Comparison of ENCODE assay signal across 1 cellular context in the genomic region with DNA sequence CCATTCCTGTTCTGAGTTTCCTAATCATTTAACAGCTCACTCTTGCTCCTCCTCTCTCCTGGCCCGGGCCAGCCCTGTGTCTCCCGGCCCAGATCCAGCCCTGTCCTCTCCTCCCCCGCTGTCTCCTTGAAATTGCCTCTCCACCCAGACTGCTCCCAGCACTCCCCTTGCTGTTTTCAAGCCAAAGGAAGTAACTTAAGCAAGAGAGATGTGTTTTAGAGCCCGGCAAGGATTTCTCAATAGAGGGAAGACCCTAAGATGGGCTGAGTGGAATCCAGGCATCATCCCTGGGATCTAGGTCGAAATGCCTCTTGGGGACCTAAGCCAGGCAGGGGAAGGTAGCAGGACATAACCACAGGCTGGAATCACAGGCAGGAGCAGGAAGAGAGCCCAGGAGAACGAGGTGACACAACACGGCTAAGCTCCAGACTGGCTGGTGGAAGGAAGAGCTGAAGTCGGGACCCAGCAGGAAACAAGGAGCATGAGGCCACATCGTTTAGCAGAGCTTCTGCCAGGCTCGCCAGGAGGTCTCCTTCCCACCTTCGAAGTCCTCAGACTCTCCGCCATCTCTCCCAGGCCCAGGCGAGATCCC.
TF ChIP-seq lines count a peak whose summit lies in the region.

No MANE protein-coding gene starts in this region.

TF ChIP-seq in HepG2, 621 proteins besides CTCF, POLR2A, EP300 and RAD21:
- peak; percentile 57; the same call in 1 of the 2 replicates for TF ChIP-seq ZNF605 (CRISPR knock-in tag; IDR thresholded peaks at IDR 0.05)
- TF ChIP-seq, protein P1, sequence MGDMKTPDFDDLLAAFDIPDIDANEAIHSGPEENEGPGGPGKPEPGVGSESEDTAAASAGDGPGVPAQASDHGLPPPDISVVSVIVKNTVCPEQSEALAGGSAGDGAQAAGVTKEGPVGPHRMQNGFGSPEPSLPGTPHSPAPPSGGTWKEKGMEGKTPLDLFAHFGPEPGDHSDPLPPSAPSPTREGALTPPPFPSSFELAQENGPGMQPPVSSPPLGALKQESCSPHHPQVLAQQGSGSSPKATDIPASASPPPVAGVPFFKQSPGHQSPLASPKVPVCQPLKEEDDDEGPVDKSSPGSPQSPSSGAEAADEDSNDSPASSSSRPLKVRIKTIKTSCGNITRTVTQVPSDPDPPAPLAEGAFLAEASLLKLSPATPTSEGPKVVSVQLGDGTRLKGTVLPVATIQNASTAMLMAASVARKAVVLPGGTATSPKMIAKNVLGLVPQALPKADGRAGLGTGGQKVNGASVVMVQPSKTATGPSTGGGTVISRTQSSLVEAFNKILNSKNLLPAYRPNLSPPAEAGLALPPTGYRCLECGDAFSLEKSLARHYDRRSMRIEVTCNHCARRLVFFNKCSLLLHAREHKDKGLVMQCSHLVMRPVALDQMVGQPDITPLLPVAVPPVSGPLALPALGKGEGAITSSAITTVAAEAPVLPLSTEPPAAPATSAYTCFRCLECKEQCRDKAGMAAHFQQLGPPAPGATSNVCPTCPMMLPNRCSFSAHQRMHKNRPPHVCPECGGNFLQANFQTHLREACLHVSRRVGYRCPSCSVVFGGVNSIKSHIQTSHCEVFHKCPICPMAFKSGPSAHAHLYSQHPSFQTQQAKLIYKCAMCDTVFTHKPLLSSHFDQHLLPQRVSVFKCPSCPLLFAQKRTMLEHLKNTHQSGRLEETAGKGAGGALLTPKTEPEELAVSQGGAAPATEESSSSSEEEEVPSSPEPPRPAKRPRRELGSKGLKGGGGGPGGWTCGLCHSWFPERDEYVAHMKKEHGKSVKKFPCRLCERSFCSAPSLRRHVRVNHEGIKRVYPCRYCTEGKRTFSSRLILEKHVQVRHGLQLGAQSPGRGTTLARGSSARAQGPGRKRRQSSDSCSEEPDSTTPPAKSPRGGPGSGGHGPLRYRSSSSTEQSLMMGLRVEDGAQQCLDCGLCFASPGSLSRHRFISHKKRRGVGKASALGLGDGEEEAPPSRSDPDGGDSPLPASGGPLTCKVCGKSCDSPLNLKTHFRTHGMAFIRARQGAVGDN (CRISPR knock-in tag; IDR thresholded peaks at IDR 0.05): peak; percentile 67
- TF ChIP-seq, protein P2, sequence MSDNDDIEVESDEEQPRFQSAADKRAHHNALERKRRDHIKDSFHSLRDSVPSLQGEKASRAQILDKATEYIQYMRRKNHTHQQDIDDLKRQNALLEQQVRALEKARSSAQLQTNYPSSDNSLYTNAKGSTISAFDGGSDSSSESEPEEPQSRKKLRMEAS (IDR thresholded peaks at IDR 0.05): 0 out of 2 replicates have a peak, but pooled peaks have one; percentile 26
- TF ChIP-seq SIX1 (CRISPR knock-in tag; IDR thresholded peaks at IDR 0.05; ENCODE audit: borderline replicate concordance): 0 out of 2 replicates have a peak, but pooled peaks have one; percentile 1
- no peak for TF ChIP-seq ZNF737 (CRISPR knock-in tag; IDR thresholded peaks at IDR 0.05; ENCODE audit: borderline replicate concordance)
- TF ChIP-seq, protein P3, sequence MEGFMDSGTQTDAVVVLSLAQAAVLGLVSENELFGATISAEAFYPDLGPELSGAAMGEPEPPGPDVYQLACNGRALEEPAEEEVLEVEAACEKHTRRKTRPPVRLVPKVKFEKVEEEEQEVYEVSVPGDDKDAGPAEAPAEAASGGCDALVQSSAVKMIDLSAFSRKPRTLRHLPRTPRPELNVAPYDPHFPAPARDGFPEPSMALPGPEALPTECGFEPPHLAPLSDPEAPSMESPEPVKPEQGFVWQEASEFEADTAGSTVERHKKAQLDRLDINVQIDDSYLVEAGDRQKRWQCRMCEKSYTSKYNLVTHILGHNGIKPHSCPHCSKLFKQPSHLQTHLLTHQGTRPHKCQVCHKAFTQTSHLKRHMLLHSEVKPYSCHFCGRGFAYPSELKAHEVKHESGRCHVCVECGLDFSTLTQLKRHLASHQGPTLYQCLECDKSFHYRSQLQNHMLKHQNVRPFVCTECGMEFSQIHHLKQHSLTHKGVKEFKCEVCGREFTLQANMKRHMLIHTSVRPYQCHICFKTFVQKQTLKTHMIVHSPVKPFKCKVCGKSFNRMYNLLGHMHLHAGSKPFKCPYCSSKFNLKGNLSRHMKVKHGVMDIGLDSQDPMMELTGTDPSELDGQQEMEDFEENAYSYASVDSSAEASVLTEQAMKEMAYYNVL (CRISPR knock-in tag; IDR thresholded peaks at IDR 0.05; ENCODE audit: borderline replicate concordance): no peak
- TF ChIP-seq YEATS4 (CRISPR knock-in tag; IDR thresholded peaks at IDR 0.05; ENCODE audit: borderline replicate concordance): no peak
- peak; percentile 33; the same call in 1 of the 2 replicates for TF ChIP-seq ZFY (CRISPR knock-in tag; IDR thresholded peaks at IDR 0.05)
- TF ChIP-seq CHD4 (IDR thresholded peaks at IDR 0.05; ENCODE audit: borderline replicate concordance, low read length): 0 out of 2 replicates have a peak, but pooled peaks have one; percentile 24
- TF ChIP-seq XRCC5 (optimal IDR thresholded peaks at IDR 0.05; ENCODE audit: low read length): peak; percentile 15
- 0 out of 2 replicates have a peak, but pooled peaks have one; percentile 34 for TF ChIP-seq ZNF724P (CRISPR knock-in tag; IDR thresholded peaks at IDR 0.05; ENCODE audit: borderline replicate concordance)
- no peak for TF ChIP-seq DMAP1 (CRISPR knock-in tag; IDR thresholded peaks at IDR 0.05)
- TF ChIP-seq, protein P4, sequence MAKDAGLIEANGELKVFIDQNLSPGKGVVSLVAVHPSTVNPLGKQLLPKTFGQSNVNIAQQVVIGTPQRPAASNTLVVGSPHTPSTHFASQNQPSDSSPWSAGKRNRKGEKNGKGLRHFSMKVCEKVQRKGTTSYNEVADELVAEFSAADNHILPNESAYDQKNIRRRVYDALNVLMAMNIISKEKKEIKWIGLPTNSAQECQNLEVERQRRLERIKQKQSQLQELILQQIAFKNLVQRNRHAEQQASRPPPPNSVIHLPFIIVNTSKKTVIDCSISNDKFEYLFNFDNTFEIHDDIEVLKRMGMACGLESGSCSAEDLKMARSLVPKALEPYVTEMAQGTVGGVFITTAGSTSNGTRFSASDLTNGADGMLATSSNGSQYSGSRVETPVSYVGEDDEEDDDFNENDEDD (CRISPR knock-in tag; IDR thresholded peaks at IDR 0.05; ENCODE audit: borderline replicate concordance): 0 out of 2 replicates have a peak, but pooled peaks have one; percentile 3
- no peak for TF ChIP-seq DPF2 (CRISPR knock-in tag; IDR thresholded peaks at IDR 0.05; ENCODE audit: borderline replicate concordance, low read depth)
- TF ChIP-seq NAIF1 (CRISPR knock-in tag; IDR thresholded peaks at IDR 0.05; ENCODE audit: borderline replicate concordance): no peak
- TF ChIP-seq, protein P5, sequence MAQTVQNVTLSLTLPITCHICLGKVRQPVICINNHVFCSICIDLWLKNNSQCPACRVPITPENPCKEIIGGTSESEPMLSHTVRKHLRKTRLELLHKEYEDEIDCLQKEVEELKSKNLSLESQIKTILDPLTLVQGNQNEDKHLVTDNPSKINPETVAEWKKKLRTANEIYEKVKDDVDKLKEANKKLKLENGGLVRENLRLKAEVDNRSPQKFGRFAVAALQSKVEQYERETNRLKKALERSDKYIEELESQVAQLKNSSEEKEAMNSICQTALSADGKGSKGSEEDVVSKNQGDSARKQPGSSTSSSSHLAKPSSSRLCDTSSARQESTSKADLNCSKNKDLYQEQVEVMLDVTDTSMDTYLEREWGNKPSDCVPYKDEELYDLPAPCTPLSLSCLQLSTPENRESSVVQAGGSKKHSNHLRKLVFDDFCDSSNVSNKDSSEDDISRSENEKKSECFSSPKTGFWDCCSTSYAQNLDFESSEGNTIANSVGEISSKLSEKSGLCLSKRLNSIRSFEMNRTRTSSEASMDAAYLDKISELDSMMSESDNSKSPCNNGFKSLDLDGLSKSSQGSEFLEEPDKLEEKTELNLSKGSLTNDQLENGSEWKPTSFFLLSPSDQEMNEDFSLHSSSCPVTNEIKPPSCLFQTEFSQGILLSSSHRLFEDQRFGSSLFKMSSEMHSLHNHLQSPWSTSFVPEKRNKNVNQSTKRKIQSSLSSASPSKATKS (CRISPR knock-in tag; IDR thresholded peaks at IDR 0.05): 0 out of 2 replicates have a peak, but pooled peaks have one; percentile 3
TF ChIP-seq in HepG2: peak in this region for 10.
